1 cellular context compared by ENCODE assay signal in genomic region chr14:30621954-30622830, GRCh38.
TF ChIP-seq lines count a peak whose summit lies in the region.

SCFD1 (plus strand) TSS chr14:30622319; CDS start chr14:30622339, 20 bp downstream.

TF ChIP-seq in GM12878, 131 proteins besides CTCF, POLR2A, EP300 and RAD21 (continued from another document and continues in another):
- TF ChIP-seq ZNF384 (IDR thresholded peaks at IDR 0.05; ENCODE audit: borderline replicate concordance, low read depth, low read length) (no peak), USF1 (IDR thresholded peaks at IDR 0.05; ENCODE audit: borderline replicate concordance, extremely low read length, insufficient read depth, low read depth, low read length) (no peak), BMI1 (IDR thresholded peaks at IDR 0.05; ENCODE audit: borderline replicate concordance) (no peak), SMARCA5 (IDR thresholded peaks at IDR 0.05) (peak; percentile 94), MTA2 (IDR thresholded peaks at IDR 0.05; ENCODE audit: low read depth) (peak; percentile 66), ASH2L (IDR thresholded peaks at IDR 0.05; ENCODE audit: borderline replicate concordance, low read depth) (no peak), CREB1 (IDR thresholded peaks at IDR 0.05; ENCODE audit: low read depth) (peak; percentile 93), JUNB (IDR thresholded peaks at IDR 0.05) (no peak), ZBTB40 (IDR thresholded peaks at IDR 0.05; ENCODE audit: borderline replicate concordance) (peak; percentile 88), SMAD5 (IDR thresholded peaks at IDR 0.05; ENCODE audit: low read depth) (peak; percentile 93), CBX5 (IDR thresholded peaks at IDR 0.05; ENCODE audit: low read depth) (no peak), HDAC2 (IDR thresholded peaks at IDR 0.05) (no peak), CHD2 (IDR thresholded peaks at IDR 0.05; ENCODE audit: borderline replicate concordance, low read depth, low read length) (peak; percentile 62), SKIL (IDR thresholded peaks at IDR 0.05; ENCODE audit: low read depth, poor library complexity, severe bottlenecking) (no peak), DPF2 (IDR thresholded peaks at IDR 0.05) (peak; percentile 50; the same call in 1 of the 2 replicates), KAT2A (conservative IDR thresholded peaks at IDR 0.05; ENCODE audit: control insufficient read depth, low read depth, low read length) (no peak), MAX (IDR thresholded peaks at IDR 0.05; ENCODE audit: low read depth, low read length) (peak; percentile 61), TCF7 (IDR thresholded peaks at IDR 0.05; ENCODE audit: borderline replicate concordance) (no peak), BCL11A (IDR thresholded peaks at IDR 0.05; ENCODE audit: low read depth, low read length) (no peak), ATF2 (IDR thresholded peaks at IDR 0.05; ENCODE audit: low read length) (peak; percentile 54; the same call in 1 of the 2 replicates), ZNF217 (IDR thresholded peaks at IDR 0.05) (0 out of 2 replicates have a peak, but pooled peaks have one; percentile 30), EZH2 (IDR thresholded peaks at IDR 0.05; ENCODE audit: borderline replicate concordance, control insufficient read depth, low read depth, low read length) (no peak), EED (IDR thresholded peaks at IDR 0.05; ENCODE audit: low read depth) (no peak), TCF3 (IDR thresholded peaks at IDR 0.05; ENCODE audit: borderline replicate concordance, insufficient read depth, low read depth, low read length) (peak; percentile 64; the same call in 1 of the 2 replicates), E2F8 (IDR thresholded peaks at IDR 0.05; ENCODE audit: low read depth, partially characterized antibody) (peak; percentile 69), ATF3 (IDR thresholded peaks at IDR 0.05; ENCODE audit: borderline replicate concordance, extremely low read depth, low read depth, low read length) (no peak), ZNF622 (IDR thresholded peaks at IDR 0.05) (no peak), E4F1 (IDR thresholded peaks at IDR 0.05; ENCODE audit: borderline replicate concordance, partially characterized antibody) (peak; percentile 66), GABPA (IDR thresholded peaks at IDR 0.05; ENCODE audit: low read depth) (peak; percentile 91), RFX5 (IDR thresholded peaks at IDR 0.05; ENCODE audit: low read depth, low read length) (0 out of 2 replicates have a peak, but pooled peaks have one; percentile 44), IRF5 (IDR thresholded peaks at IDR 0.05; ENCODE audit: borderline replicate concordance) (no peak), TBL1XR1 (IDR thresholded peaks at IDR 0.05; ENCODE audit: low read depth, low read length) (0 out of 2 replicates have a peak, but pooled peaks have one; percentile 20), STAT3 (IDR thresholded peaks at IDR 0.05; ENCODE audit: low read depth, low read length) (no peak), PML (IDR thresholded peaks at IDR 0.05; ENCODE audit: low read length) (peak; percentile 92), RB1 (IDR thresholded peaks at IDR 0.05; ENCODE audit: borderline replicate concordance) (0 out of 2 replicates have a peak, but pooled peaks have one; percentile 49), ZNF207 (IDR thresholded peaks at IDR 0.05; ENCODE audit: borderline replicate concordance) (peak; percentile 67), YY1 (IDR thresholded peaks at IDR 0.05; ENCODE audit: low read depth, low read length) (peak; percentile 99), ELK1 (IDR thresholded peaks at IDR 0.05; ENCODE audit: low read depth, low read length) (peak; percentile 84), SMC3 (IDR thresholded peaks at IDR 0.05; ENCODE audit: borderline replicate concordance, low read length) (no peak), HDGF (IDR thresholded peaks at IDR 0.05) (no peak), ETV6 (conservative IDR thresholded peaks at IDR 0.05 in 1 of 2, IDR thresholded peaks at IDR 0.05 in 1 of 2; ENCODE audit: borderline replicate concordance in 1 of 2, low read depth in 1 of 2) (no peak; a peak in 1 of 4 replicates), JUND (IDR thresholded peaks at IDR 0.05; ENCODE audit: low read depth, low read length) (peak; percentile 67; the same call in 1 of the 2 replicates), MYB (IDR thresholded peaks at IDR 0.05; ENCODE audit: borderline replicate concordance, low read depth, low read length) (no peak), RUNX3 (IDR thresholded peaks at IDR 0.05; ENCODE audit: low read length) (0 out of 2 replicates have a peak, but pooled peaks have one; percentile 25)
